In the genomic region with DNA sequence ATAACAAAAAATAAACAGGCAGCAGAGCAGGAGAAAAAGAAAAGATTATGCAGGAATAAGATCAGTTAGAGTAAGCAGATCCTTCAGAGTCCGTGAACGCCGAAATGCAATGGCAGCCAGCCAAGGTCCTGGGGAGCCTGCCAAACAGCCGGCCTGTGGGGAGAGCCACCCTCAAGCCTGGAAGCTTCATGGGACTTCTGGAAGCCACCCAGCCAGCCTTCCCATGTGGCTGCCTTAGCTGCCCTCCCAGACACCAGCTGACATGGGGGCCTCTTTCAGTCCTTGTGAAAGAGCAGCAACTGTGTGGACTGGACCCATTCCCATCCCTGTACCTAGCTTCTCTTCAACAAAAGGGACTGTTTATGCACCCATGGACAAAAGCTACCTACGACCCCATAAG, we compare ENCODE assay signal across 9 cellular contexts.
DNase-seq lines count a peak whose midpoint lies in the region; ATAC-seq and TF ChIP-seq lines count a peak whose summit lies in the region.
"Had no signal": no experiment of that assay in that cellular context is flagged by ENCODE, and none has a peak within 500 bp of the region (broad histone marks: within the 10 kb centered on the region; RNA-seq: fewer than 3 reads in every experiment).

No MANE protein-coding gene starts in this region.

- intact Hi-C loops in sigmoid colon (cut with DNase I): no loop called here

- no peak for TF ChIP-seq POLR2A in sigmoid colon (IDR thresholded peaks at IDR 0.05)

- TF ChIP-seq CTCF in right atrium auricular region (IDR thresholded peaks at IDR 0.05) (no peak), sigmoid colon (IDR thresholded peaks at IDR 0.05) (no peak)

- no peaks in the 10 kb centered on the region for H3K36me3 ChIP-seq in adipocyte (ENCODE audit: control insufficient read depth, insufficient read depth, low read length, severe bottlenecking)
- H3K36me3 ChIP-seq in right atrium auricular region: no peaks in the 10 kb centered on the region
- no peaks in the 10 kb centered on the region for H3K36me3 ChIP-seq in sigmoid colon

- H3K4me1 ChIP-seq in adipocyte (ENCODE audit: control insufficient read depth, insufficient read depth, low read length): peaks cover 26% of the 10 kb centered on the region
- H3K4me1 ChIP-seq in right atrium auricular region: peaks cover 0 to 16% of the 10 kb centered on the region in 2 donors
- H3K4me1 ChIP-seq in sigmoid colon: peaks cover 0 to 16% (median 15%) of the 10 kb centered on the region in 4 donors

- DNase-seq in GM04503 (ENCODE audit: low read depth): peak; percentile 41
- peak; percentile 73 for DNase-seq in adipocyte (ENCODE audit: low read depth)
- DNase-seq in right atrium auricular region (ENCODE audit: low spot score): peak; percentile 70
- peak; percentile 95 for DNase-seq in sigmoid colon
- DNase-seq in cerebellar nuclear complex (lab: John Stamatoyannopoulos, UW): no peak
- DNase-seq: stimulated activated naive CD8-positive, alpha-beta T cell treated with anti-CD3 and anti-CD28 coated beads, Interleukin-15, amount 100 ng/mL, for 72 hours had no signal

- TF ChIP-seq EP300 in sigmoid colon (IDR thresholded peaks at IDR 0.05): no peak

- H3K27me3 ChIP-seq in adipocyte (replicated peaks; ENCODE audit: control insufficient read depth, insufficient read depth, low read length) (no peaks in the 10 kb centered on the region), right atrium auricular region (no peaks in the 10 kb centered on the region), sigmoid colon (no peaks in the 10 kb centered on the region)

- ATAC-seq in GM19023 (IDR thresholded peaks at IDR 0.05; ENCODE audit: unreplicated experiment) (no peak), HG02885 (IDR thresholded peaks at IDR 0.05; ENCODE audit: poor library complexity, unreplicated experiment) (no peak), GM19463 (IDR thresholded peaks at IDR 0.05; ENCODE audit: unreplicated experiment) (no peak)
- ATAC-seq: stimulated activated naive CD8-positive, alpha-beta T cell treated with anti-CD3 and anti-CD28 coated beads, Interleukin-15, amount 100 ng/mL, for 72 hours had no signal

- H3K4me3 ChIP-seq in adipocyte (ENCODE audit: low read length): peak overlapping the region; percentile 20
- no peak overlapping the region for H3K4me3 ChIP-seq in right atrium auricular region
- H3K4me3 ChIP-seq in sigmoid colon: no peak overlapping the region

- H3K9ac ChIP-seq in adipocyte (ENCODE audit: low read length): no peak overlapping the region

- H3K9me3 ChIP-seq in adipocyte (ENCODE audit: control insufficient read depth, low read length): no peaks in the 10 kb centered on the region
- H3K9me3 ChIP-seq in right atrium auricular region: no peaks in the 10 kb centered on the region
- H3K9me3 ChIP-seq in sigmoid colon: no peaks in the 10 kb centered on the region

- 27 to 65% methylated on average over 5 of the region's 5 CpGs for WGBS in sigmoid colon, 2 donors

- H3K27ac ChIP-seq in right atrium auricular region: peak overlapping the region; percentile 8 to 67
- H3K27ac ChIP-seq in sigmoid colon: peak overlapping the region in 3 of 4 donors; percentile 33 to 52 (median 45)

Comparison
In these comparisons a context has a peak if more than half of its experiments do, and no peak if none do; other contexts are left out.
1. DNase-seq: peak in GM04503 (single experiment), adipocyte (single experiment), right atrium auricular region (single experiment) and sigmoid colon (single experiment); none in cerebellar nuclear complex (0 of 2).